ENCODE assay signal across 22 cellular contexts in the genomic region with DNA sequence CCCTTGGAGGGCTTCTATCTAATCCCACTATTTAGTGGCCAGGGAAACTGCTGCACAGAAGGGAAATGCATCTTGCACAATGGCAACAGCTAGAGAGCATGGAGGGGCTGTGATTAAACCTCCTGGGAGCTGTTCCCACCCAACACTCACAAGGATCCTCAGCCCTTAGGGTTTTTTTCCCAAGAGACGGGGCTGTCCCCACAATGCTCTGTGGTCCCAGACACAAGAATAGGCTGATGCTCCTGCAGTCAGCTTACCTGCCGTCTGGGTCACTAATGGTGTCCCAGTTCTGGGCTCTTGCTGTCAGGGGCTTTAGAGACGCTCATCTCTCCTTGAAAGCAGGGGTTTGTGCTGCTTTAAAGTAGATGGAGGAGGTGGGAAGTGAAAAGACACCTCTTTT. TPM values are rescaled to one million over a fixed set of nuclear protein-coding genes. Genes with fewer than 3 reads are reported as not detected.
DNase-seq lines count a peak whose midpoint lies in the region; ATAC-seq and TF ChIP-seq lines count a peak whose summit lies in the region.
"Had no signal": no experiment of that assay in that cellular context is flagged by ENCODE, and none has a peak within 500 bp of the region (broad histone marks: within the 10 kb centered on the region; RNA-seq: fewer than 3 reads in every experiment).

No MANE protein-coding gene starts in this region.

- peak overlapping the region in 1 of 2 donors; percentile 60 for H3K9ac ChIP-seq in liver (ENCODE audit: low read depth in 1 of 2, low read length in 2 of 2)

- no peak overlapping the region for H3K4me3 Mint-ChIP-seq in GM23338
- H3K4me3 Mint-ChIP-seq: CD8-positive, alpha-beta memory T cell had no signal

- DNase-seq in GM23338 (ENCODE audit: low spot score) (no peak), coronary artery (ENCODE audit: low spot score) (peak; percentile 41), ureter (ENCODE audit: low spot score) (peak; percentile 8), C1 segment of cervical spinal cord (lab: John Stamatoyannopoulos, UW) (no peak)
- DNase-seq: Calu3; CD8-positive, alpha-beta memory T cell; DMS153; Kasumi-1; NCI-H1417; NCI-H1694 treated with DMSO at 0.1 percent for 48 hours; NCI-H2081 treated with DMSO at 0.1 percent for 48 hours; NCI-H446; NCI-H526 treated with DMSO at 0.1 percent for 48 hours; SHP77 had no signal

- no peaks in the 10 kb centered on the region; the same call in 2 of the 3 replicates for H3K9me3 Mint-ChIP-seq in GM23338
- H3K9me3 Mint-ChIP-seq: CD8-positive, alpha-beta memory T cell had no signal

- H3F3A ChIP-seq in GM23338 (replicated peaks; ENCODE audit: low read depth) = no peaks in the 10 kb centered on the region

- H3K4me2 ChIP-seq in GM23338 = 0 out of 2 replicates have a peak overlapping the region, but pooled peaks have one; percentile 11

- H3K4me1 ChIP-seq in GM23338 (ENCODE audit: insufficient read depth) = peaks cover 7% of the 10 kb centered on the region; the same call in 1 of the 2 replicates
- peaks cover 0 to 40% (median 4%) of the 10 kb centered on the region in 4 donors for H3K4me1 ChIP-seq in liver (ENCODE audit: control insufficient read depth in 4 of 4, insufficient read depth in 4 of 4, low read length in 3 of 4)

- H3K27ac ChIP-seq in GM23338 (ENCODE audit: low read depth) = no peak overlapping the region
- no peak overlapping the region for H3K27ac ChIP-seq in coronary artery
- peak overlapping the region; percentile 47 to 91 for H3K27ac ChIP-seq in liver (ENCODE audit: low read depth in 1 of 2, low read length in 2 of 2)

- H4K20me1 ChIP-seq in GM23338 (replicated peaks; ENCODE audit: insufficient read depth) = no peaks in the 10 kb centered on the region

- no peaks in the 10 kb centered on the region for H3K9me3 ChIP-seq in liver (ENCODE audit: control insufficient read depth in 4 of 4, low read length in 3 of 4)

- H3K9me2 ChIP-seq in GM23338 (ENCODE audit: insufficient read depth) = peaks cover 6% of the 10 kb centered on the region; the same call in 1 of the 2 replicates

- 56% methylated on average over 3 of the region's 3 CpGs for WGBS in liver

- H3K27me3 ChIP-seq in GM23338 (ENCODE audit: insufficient read depth) = no peaks in the 10 kb centered on the region
- no peaks in the 10 kb centered on the region for H3K27me3 ChIP-seq in liver (ENCODE audit: control insufficient read depth in 4 of 4, insufficient read depth in 4 of 4, low read length in 3 of 4)

- H2AFZ ChIP-seq in GM23338 = no peak overlapping the region

- H3K4me3 ChIP-seq in GM23338 (no peak overlapping the region), coronary artery (no peak overlapping the region), liver (ENCODE audit: low read depth in 1 of 3, low read length in 3 of 3) (peak overlapping the region; percentile 9 to 60 (median 33))

- H3K27me3 Mint-ChIP-seq in GM23338 (ENCODE audit: insufficient read depth, low read depth, poor library complexity) = peaks cover 7% of the 10 kb centered on the region

- H3K79me2 ChIP-seq in GM23338 (replicated peaks; ENCODE audit: insufficient read depth) = no peaks in the 10 kb centered on the region

- no peaks in the 10 kb centered on the region for H3K36me3 Mint-ChIP-seq in GM23338 (ENCODE audit: low read depth)
- H3K36me3 Mint-ChIP-seq: CD8-positive, alpha-beta memory T cell had no signal

- TF ChIP-seq RAD21 in liver (IDR thresholded peaks at IDR 0.05) = no peak

- H3K36me3 ChIP-seq in GM23338 (ENCODE audit: insufficient read depth) (no peaks in the 10 kb centered on the region), liver (ENCODE audit: control insufficient read depth in 4 of 4, insufficient read depth in 3 of 4, low read depth in 1 of 4, low read length in 3 of 4) (peaks cover 7 to 53% (median 26%) of the 10 kb centered on the region in 4 donors)

- H3K4me1 Mint-ChIP-seq in GM23338 = peaks cover 17% of the 10 kb centered on the region
- H3K4me1 Mint-ChIP-seq: CD8-positive, alpha-beta memory T cell had no signal

- ATAC-seq in GM23338 (no peak), GM18909 (IDR thresholded peaks at IDR 0.05; ENCODE audit: poor library complexity, unreplicated experiment) (no peak)
- ATAC-seq in activated CD4-positive, CD25-positive, alpha-beta regulatory T cell treated with anti-CD3 and anti-CD28 coated beads, Interleukin-2, amount 50 U/mL, for 24 hours = no peak

- no peak overlapping the region for H3K27ac Mint-ChIP-seq in GM23338
- H3K27ac Mint-ChIP-seq: CD8-positive, alpha-beta memory T cell had no signal

- TF ChIP-seq CTCF in GM23338 (conservative IDR thresholded peaks at IDR 0.05; ENCODE audit: low read depth in 2 of 2) (no peak), coronary artery (IDR thresholded peaks at IDR 0.05) (no peak), liver (IDR thresholded peaks at IDR 0.05; ENCODE audit: low read depth, low read length, missing input control) (no peak)

TF ChIP-seq in GM23338, 12 proteins besides CTCF, POLR2A, EP300 and RAD21 (continues in another document):
- TF ChIP-seq, protein P1, sequence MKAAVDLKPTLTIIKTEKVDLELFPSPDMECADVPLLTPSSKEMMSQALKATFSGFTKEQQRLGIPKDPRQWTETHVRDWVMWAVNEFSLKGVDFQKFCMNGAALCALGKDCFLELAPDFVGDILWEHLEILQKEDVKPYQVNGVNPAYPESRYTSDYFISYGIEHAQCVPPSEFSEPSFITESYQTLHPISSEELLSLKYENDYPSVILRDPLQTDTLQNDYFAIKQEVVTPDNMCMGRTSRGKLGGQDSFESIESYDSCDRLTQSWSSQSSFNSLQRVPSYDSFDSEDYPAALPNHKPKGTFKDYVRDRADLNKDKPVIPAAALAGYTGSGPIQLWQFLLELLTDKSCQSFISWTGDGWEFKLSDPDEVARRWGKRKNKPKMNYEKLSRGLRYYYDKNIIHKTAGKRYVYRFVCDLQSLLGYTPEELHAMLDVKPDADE (IDR thresholded peaks at IDR 0.05) = no peak
- TF ChIP-seq CREB1 (CRISPR knock-in tag; IDR thresholded peaks at IDR 0.05; ENCODE audit: low read depth) (no peak), NANOG (IDR thresholded peaks at IDR 0.05; ENCODE audit: borderline replicate concordance) (no peak), POLR2AphosphoS5 (IDR thresholded peaks at IDR 0.05; ENCODE audit: low read depth) (no peak), JUNB (IDR thresholded peaks at IDR 0.05; ENCODE audit: unreplicated experiment) (no peak), STAT1 (IDR thresholded peaks at IDR 0.05; ENCODE audit: unreplicated experiment) (no peak)

TF ChIP-seq in liver, 16 proteins besides CTCF, POLR2A, EP300 and RAD21:
- TF ChIP-seq HNF4A (conservative IDR thresholded peaks at IDR 0.05) (no peak), YY1 (IDR thresholded peaks at IDR 0.05) (no peak), EGR1 (IDR thresholded peaks at IDR 0.05; ENCODE audit: low read depth in 2 of 2) (peak in 1 of 2 donors; percentile 12), GABPA (IDR thresholded peaks at IDR 0.05 in 1 of 2, conservative IDR thresholded peaks at IDR 0.05 in 1 of 2) (no peak), FOXA1 (IDR thresholded peaks at IDR 0.05) (no peak)
- TF ChIP-seq, protein P2, sequence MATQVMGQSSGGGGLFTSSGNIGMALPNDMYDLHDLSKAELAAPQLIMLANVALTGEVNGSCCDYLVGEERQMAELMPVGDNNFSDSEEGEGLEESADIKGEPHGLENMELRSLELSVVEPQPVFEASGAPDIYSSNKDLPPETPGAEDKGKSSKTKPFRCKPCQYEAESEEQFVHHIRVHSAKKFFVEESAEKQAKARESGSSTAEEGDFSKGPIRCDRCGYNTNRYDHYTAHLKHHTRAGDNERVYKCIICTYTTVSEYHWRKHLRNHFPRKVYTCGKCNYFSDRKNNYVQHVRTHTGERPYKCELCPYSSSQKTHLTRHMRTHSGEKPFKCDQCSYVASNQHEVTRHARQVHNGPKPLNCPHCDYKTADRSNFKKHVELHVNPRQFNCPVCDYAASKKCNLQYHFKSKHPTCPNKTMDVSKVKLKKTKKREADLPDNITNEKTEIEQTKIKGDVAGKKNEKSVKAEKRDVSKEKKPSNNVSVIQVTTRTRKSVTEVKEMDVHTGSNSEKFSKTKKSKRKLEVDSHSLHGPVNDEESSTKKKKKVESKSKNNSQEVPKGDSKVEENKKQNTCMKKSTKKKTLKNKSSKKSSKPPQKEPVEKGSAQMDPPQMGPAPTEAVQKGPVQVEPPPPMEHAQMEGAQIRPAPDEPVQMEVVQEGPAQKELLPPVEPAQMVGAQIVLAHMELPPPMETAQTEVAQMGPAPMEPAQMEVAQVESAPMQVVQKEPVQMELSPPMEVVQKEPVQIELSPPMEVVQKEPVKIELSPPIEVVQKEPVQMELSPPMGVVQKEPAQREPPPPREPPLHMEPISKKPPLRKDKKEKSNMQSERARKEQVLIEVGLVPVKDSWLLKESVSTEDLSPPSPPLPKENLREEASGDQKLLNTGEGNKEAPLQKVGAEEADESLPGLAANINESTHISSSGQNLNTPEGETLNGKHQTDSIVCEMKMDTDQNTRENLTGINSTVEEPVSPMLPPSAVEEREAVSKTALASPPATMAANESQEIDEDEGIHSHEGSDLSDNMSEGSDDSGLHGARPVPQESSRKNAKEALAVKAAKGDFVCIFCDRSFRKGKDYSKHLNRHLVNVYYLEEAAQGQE (IDR thresholded peaks at IDR 0.05) = no peak

RNA-seq across cellular contexts. Expression of a gene that starts 4.6 kb away (rescaled TPM):
- not detected in 2 replicates for total RNA-seq in GM23338 (2014; rRNA removed; shearing (Covaris generic))
- polyA plus RNA-seq in GM23338 (2016; fragmentation: Nextera tagmentation; extraction: Ambion mirVana) (not detected in 2 replicates), liver (over 10,000 TPM; 28,447 to 47,972 TPM)
- total RNA-seq in liver (over 10,000 TPM; 10,220 to 22,719 TPM), ureter (13.8 TPM)
- total RNA-seq: G401 had no signal
- polyA plus RNA-seq: CD8-positive, alpha-beta memory T cell had no signal

RNA-seq across cellular contexts. Expression of a gene that starts 17.3 kb away (rescaled TPM):
- not detected in 2 replicates for total RNA-seq in GM23338 (2014; rRNA removed; shearing (Covaris generic))
- polyA plus RNA-seq in GM23338 (2016; fragmentation: Nextera tagmentation; extraction: Ambion mirVana) (not detected in 2 replicates), liver (not detected)
- total RNA-seq in liver (not detected), ureter (not detected)
- total RNA-seq: Calu3; CD8-positive, alpha-beta memory T cell; G401; H4; MCF 10A; RPMI7951 had no signal
- polyA plus RNA-seq: BJ; CD8-positive, alpha-beta memory T cell had no signal

Comparison
In these comparisons a context has a peak if more than half of its experiments do, and no peak if none do; other contexts are left out.
1. DNase-seq: peak in coronary artery (single experiment) and ureter (single experiment); none in GM23338 (single experiment) and C1 segment of cervical spinal cord (0 of 14).
2. H3K27ac ChIP-seq: peak in liver (2 of 2); none in GM23338 (single experiment) and coronary artery (0 of 2).
3. H3K4me3 ChIP-seq: peak in liver (3 of 3); none in GM23338 (single experiment) and coronary artery (single experiment).
4. RNA of a gene that starts 4.6 kb away (total RNA-seq): 10,220 to 22,719 TPM in liver; 13.8 TPM in ureter (single experiment) and not detected in GM23338; every median in the first group is over 100 times any median in the second.